Comparison of ENCODE assay signal across 18 cellular contexts in the genomic region with DNA sequence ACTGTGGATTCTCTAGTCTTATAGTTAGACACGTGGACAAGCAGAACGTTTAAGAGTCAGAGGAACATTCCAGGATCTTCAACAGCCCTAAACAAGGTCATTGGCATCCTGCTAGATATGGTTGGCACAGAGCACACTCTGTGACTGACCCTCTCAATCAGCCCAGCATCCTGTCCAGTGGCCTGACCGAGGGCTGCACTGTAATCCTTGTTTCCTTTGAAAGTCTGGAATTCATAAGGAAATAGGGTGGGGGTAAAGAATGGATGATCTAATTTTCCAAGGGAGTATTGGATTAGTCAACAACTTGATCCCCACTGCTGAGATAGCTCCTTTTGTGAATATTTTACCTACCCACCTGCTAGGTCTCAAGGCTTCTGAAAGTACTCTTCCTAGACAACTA.
DNase-seq lines count a peak whose midpoint lies in the region; ATAC-seq lines count a peak whose summit lies in the region.
"Had no signal": no experiment of that assay in that cellular context is flagged by ENCODE, and none has a peak within 500 bp of the region (broad histone marks: within the 10 kb centered on the region; RNA-seq: fewer than 3 reads in every experiment).

No MANE protein-coding gene starts in this region.

- ATAC-seq in HG02610 (IDR thresholded peaks at IDR 0.05; ENCODE audit: unreplicated experiment): no peak
- ATAC-seq: body of pancreas; stimulated activated naive B cell treated with anti-CD40 and anti-IgM and Interleukin-4, amounts not matched to agents 10 μg/mL and 1 μg/mL and 100 μg/mL, for 72 hours had no signal

- peak; percentile 71 for DNase-seq in ACHN
- DNase-seq in HS-27A (ENCODE audit: low read depth): peak; percentile 30
- DNase-seq in astrocyte of the hippocampus (ENCODE audit: low read depth, low spot score): peak; percentile 57
- DNase-seq in kidney tubule cell (ENCODE audit: low spot score): peak; percentile 78
- DNase-seq in NCI-H2227 (lab: John Stamatoyannopoulos, UW; ENCODE audit: unreplicated experiment): no peak
- no peak for DNase-seq in NCI-H748 (lab: John Stamatoyannopoulos, UW; ENCODE audit: unreplicated experiment)
- DNase-seq in OCI-M2 (lab: John Stamatoyannopoulos, UW; ENCODE audit: unreplicated experiment): no peak
- DNase-seq: activated CD4-positive, alpha-beta T cell treated with anti-CD3 and anti-CD28 coated beads for 48 hours; activated naive CD8-positive, alpha-beta T cell treated with anti-CD3 and anti-CD28 coated beads for 36 hours; body of pancreas; mesendoderm; MM.1S; NCI-H2171 treated with DMSO at 0.1 percent for 48 hours; NCI-H69; Right ventricle myocardium superior; stimulated activated CD4-positive, alpha-beta T cell treated with anti-CD3 and anti-CD28 coated beads, Interleukin-2, amount 100 ng/mL, for 24 hours; stimulated activated naive B cell treated with anti-CD40 and anti-IgM and Interleukin-4, amounts not matched to agents 10 μg/mL and 1 μg/mL and 100 μg/mL, for 72 hours had no signal

- in situ Hi-C loops in ACHN (cut with HindIII; ENCODE audit: low pct_ligation_motif_present, low pct_unique_long_range_greater_than_20kb, low sequenced_read_pairs): no loop called here

Comparison
In these comparisons a context has a peak if more than half of its experiments do, and no peak if none do; other contexts are left out.
1. DNase-seq: peak in ACHN (single experiment), HS-27A (single experiment), astrocyte of the hippocampus (single experiment) and kidney tubule cell (single experiment); none in NCI-H2227 (single experiment), NCI-H748 (single experiment) and OCI-M2 (single experiment).